8 cellular contexts compared by ENCODE assay signal in genomic region chr9:75147638-75148037, GRCh38.
DNase-seq lines count a peak whose midpoint lies in the region; ATAC-seq, FAIRE-seq and TF ChIP-seq lines count a peak whose summit lies in the region.

No MANE protein-coding gene starts in this region.

- H3K36me3 Mint-ChIP-seq in memory B cell, result peaks cover 38% of the 10 kb centered on the region

- H3K4me1 Mint-ChIP-seq in memory B cell, result peaks cover 13% of the 10 kb centered on the region

- H3K27ac Mint-ChIP-seq in memory B cell, result peak overlapping the region; percentile 69

- DNase-seq in GM03348 (ENCODE audit: low spot score), result peak; percentile 15
- DNase-seq in H54 (ENCODE audit: insufficient read length, low spot score), result no peak
- peak; percentile 16 for DNase-seq in SKM-1 (lab: John Stamatoyannopoulos, UW; ENCODE audit: unreplicated experiment)
- DNase-seq in memory B cell (ENCODE audit: low spot score in 2 of 2), result no peak
- DNase-seq in LoVo (ENCODE audit: low spot score), result no peak
- no peak for DNase-seq in NCI-H2227 treated with DMSO at 0.1 percent for 48 hours (lab: John Stamatoyannopoulos, UW)
- DNase-seq in islet precursor cell, result no peak
- DNase-seq in NCI-H510A (lab: John Stamatoyannopoulos, UW), result no peak

- peaks cover 8% of the 10 kb centered on the region for H3K9me3 Mint-ChIP-seq in memory B cell

- no peak for TF ChIP-seq POLR2A in H54 (IDR thresholded peaks at IDR 0.05; ENCODE audit: low read depth, low read length)

- ATAC-seq in memory B cell (ENCODE audit: low read depth), result no peak

- no peak overlapping the region for H3K4me3 Mint-ChIP-seq in memory B cell

- H3K27me3 Mint-ChIP-seq in memory B cell, result no peaks in the 10 kb centered on the region

- FAIRE-seq in H54 (lab: Jason Lieb, UNC), result peak; percentile 53

Comparison
In these comparisons a context has a peak if more than half of its experiments do, and no peak if none do; other contexts are left out.
1. DNase-seq: peak in GM03348 (single experiment) and SKM-1 (single experiment); none in H54 (single experiment), memory B cell (0 of 2), LoVo (single experiment), NCI-H2227 treated with DMSO at 0.1 percent for 48 hours (single experiment), islet precursor cell (single experiment) and NCI-H510A (single experiment).